21 cellular contexts compared by ENCODE assay signal in the genomic region with DNA sequence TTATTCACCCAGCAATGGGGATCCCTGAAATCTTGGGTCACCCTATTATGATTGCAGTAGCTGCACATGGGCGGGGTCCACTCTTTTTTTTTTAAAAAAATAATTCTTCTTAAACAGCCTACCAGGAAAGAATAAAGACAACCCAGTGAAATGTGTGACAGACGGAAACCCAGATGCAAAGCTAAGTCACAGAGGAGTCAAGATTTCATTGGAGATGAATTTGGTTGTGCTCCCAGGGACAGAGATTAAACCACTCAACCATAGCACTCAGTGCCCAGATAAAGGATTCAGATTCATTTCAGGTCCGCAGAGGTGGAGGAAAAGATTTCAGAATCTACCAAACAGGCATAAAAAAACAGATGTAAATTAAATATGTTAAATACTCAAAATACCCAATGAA.
A peak's percentile ranks its signal among the peaks of the same experiment; 100 is the strongest.
DNase-seq lines count a peak whose midpoint lies in the region; ATAC-seq and TF ChIP-seq lines count a peak whose summit lies in the region.
"Had no signal": no experiment of that assay in that cellular context is flagged by ENCODE, and none has a peak within 500 bp of the region (broad histone marks: within the 10 kb centered on the region; RNA-seq: fewer than 3 reads in every experiment).

No MANE protein-coding gene starts in this region.

- H3F3A ChIP-seq in PC-3 (ENCODE audit: low read length, unreplicated experiment): no peaks in the 10 kb centered on the region

- H3K27me3 ChIP-seq in PC-3 (ENCODE audit: low read length): no peaks in the 10 kb centered on the region
- H3K27me3 ChIP-seq: BLaER1 had no signal

- H3K4me3 Mint-ChIP-seq in WTC11: no peak overlapping the region
- no peak overlapping the region for H3K4me3 Mint-ChIP-seq in activated CD4-positive, alpha-beta T cell treated with anti-CD3 and anti-CD28 coated beads, Interleukin-2, amount 10 ng/mL, durations not matched to agents 7 days and 5 days
- H3K4me3 Mint-ChIP-seq: CD14-positive monocyte; CD4-positive, alpha-beta memory T cell; HFFc6 had no signal

- no peak for ATAC-seq in WTC11
- no peak for ATAC-seq in PC-3
- ATAC-seq: GM12878, HCT116 had no signal

- H3K9me2 ChIP-seq in PC-3 (replicated peaks; ENCODE audit: low read length): no peaks in the 10 kb centered on the region

- CTCF ChIA-PET in WTC11 (lab: Charles Lee): no interaction called here
- CTCF ChIA-PET in activated CD4-positive, alpha-beta T cell treated with anti-CD3 and anti-CD28 coated beads, Interleukin-2, amount 10 ng/mL, durations not matched to agents 7 days and 5 days (lab: Charles Lee): interaction anchor here (0.6 kb wide), 1 partner anchor 209 kb away, joined by 3 read pairs; no protein-coding TSS in a partner anchor
- CTCF ChIA-PET in PC-3 (lab: Charles Lee): no interaction called here

- TF ChIP-seq CTCF in WTC11 (IDR thresholded peaks at IDR 0.05) (no peak), PC-3 (conservative IDR thresholded peaks at IDR 0.05; ENCODE audit: low read depth, low read length) (no peak)

- intact Hi-C loops in PC-3 (cut with micrococcal nuclease): no loop called here

- no peaks in the 10 kb centered on the region for H3K4me1 ChIP-seq in PC-3 (ENCODE audit: insufficient read depth, low read length)
- H3K4me1 ChIP-seq: BLaER1 had no signal

- H3K36me3 ChIP-seq in PC-3 (ENCODE audit: low read depth, low read length): no peaks in the 10 kb centered on the region
- H3K36me3 ChIP-seq: BLaER1 had no signal

- POLR2A ChIA-PET in WTC11 (lab: Charles Lee): interaction anchor here (0.6 kb wide), 1 partner anchor 414 kb away, joined by 4 read pairs; no protein-coding TSS in a partner anchor
- POLR2A ChIA-PET in activated CD4-positive, alpha-beta T cell treated with anti-CD3 and anti-CD28 coated beads, Interleukin-2, amount 10 ng/mL, durations not matched to agents 7 days and 5 days (lab: Charles Lee): no interaction called here
- POLR2A ChIA-PET in PC-3 (lab: Charles Lee; ENCODE audit: unreplicated experiment): no interaction called here

- no peaks in the 10 kb centered on the region for H3K9me3 ChIP-seq in PC-3 (ENCODE audit: low read length)
- H3K9me3 ChIP-seq: BLaER1 had no signal

- no peak overlapping the region for H3K4me2 ChIP-seq in PC-3 (ENCODE audit: low read length)
- H3K4me2 ChIP-seq: BLaER1 had no signal

- peaks cover 27% of the 10 kb centered on the region for H3K36me3 Mint-ChIP-seq in WTC11
- no peaks in the 10 kb centered on the region for H3K36me3 Mint-ChIP-seq in activated CD4-positive, alpha-beta T cell treated with anti-CD3 and anti-CD28 coated beads, Interleukin-2, amount 10 ng/mL, durations not matched to agents 7 days and 5 days (ENCODE audit: low read depth)
- H3K36me3 Mint-ChIP-seq: CD14-positive monocyte; CD4-positive, alpha-beta memory T cell had no signal

- peaks cover 17% of the 10 kb centered on the region for H3K4me1 Mint-ChIP-seq in WTC11
- no peaks in the 10 kb centered on the region for H3K4me1 Mint-ChIP-seq in activated CD4-positive, alpha-beta T cell treated with anti-CD3 and anti-CD28 coated beads, Interleukin-2, amount 10 ng/mL, durations not matched to agents 7 days and 5 days
- H3K4me1 Mint-ChIP-seq: CD4-positive, alpha-beta memory T cell had no signal

- no peaks in the 10 kb centered on the region for H3K27me3 Mint-ChIP-seq in WTC11 (ENCODE audit: low read depth)
- H3K27me3 Mint-ChIP-seq in activated CD4-positive, alpha-beta T cell treated with anti-CD3 and anti-CD28 coated beads, Interleukin-2, amount 10 ng/mL, durations not matched to agents 7 days and 5 days: no peaks in the 10 kb centered on the region
- H3K27me3 Mint-ChIP-seq: CD4-positive, alpha-beta memory T cell had no signal

- H3K27ac Mint-ChIP-seq in WTC11: peak overlapping the region; percentile 37; the same call in 1 of the 2 replicates
- H3K27ac Mint-ChIP-seq in activated CD4-positive, alpha-beta T cell treated with anti-CD3 and anti-CD28 coated beads, Interleukin-2, amount 10 ng/mL, durations not matched to agents 7 days and 5 days: no peak overlapping the region
- H3K27ac Mint-ChIP-seq: CD14-positive monocyte; CD4-positive, alpha-beta memory T cell; HFFc6 had no signal

- H3K9ac ChIP-seq in PC-3 (ENCODE audit: low read length): no peak overlapping the region
- H3K9ac ChIP-seq: BLaER1 had no signal

- no peak overlapping the region for H3K27ac ChIP-seq in PC-3 (ENCODE audit: low read length)
- H3K27ac ChIP-seq: BLaER1, HL-60 had no signal

- BruUV-seq in PC-3 (replicated peaks; lab: Mats Ljungman, UMichigan): no TSS peak

- no peaks in the 10 kb centered on the region for H4K20me1 ChIP-seq in PC-3 (ENCODE audit: low read length)
- H4K20me1 ChIP-seq: BLaER1 had no signal

- DNase-seq in NCI-H82 (lab: John Stamatoyannopoulos, UW) (peak; percentile 24), NCI-H82 treated with DMSO at 0.1 percent for 48 hours (lab: John Stamatoyannopoulos, UW; ENCODE audit: unreplicated experiment) (no peak), NCI-H446 treated with DMSO at 0.1 percent for 48 hours (lab: John Stamatoyannopoulos, UW) (peak; percentile 67), WTC11 (ENCODE audit: low spot score) (no peak), PC-3 (no peak), superior temporal gyrus (ENCODE audit: extremely low spot score) (no peak)
- DNase-seq in activated CD4-positive, alpha-beta T cell treated with anti-CD3 and anti-CD28 coated beads, Interleukin-2, amount 10 ng/mL, durations not matched to agents 7 days and 5 days: no peak
- DNase-seq: 8988T; CD4-positive, alpha-beta memory T cell; DMS 273 treated with DMSO at 0.1 percent for 48 hours; DMS53; DND-41; EL; GOT3; H7; HFFc6 had no signal

- no peak overlapping the region for H3K4me3 ChIP-seq in PC-3 (ENCODE audit: low read length)
- H3K4me3 ChIP-seq: BLaER1, GM12878 had no signal

- H3K79me2 ChIP-seq in PC-3 (ENCODE audit: low read length): no peaks in the 10 kb centered on the region

- H3K9me3 Mint-ChIP-seq in WTC11: no peaks in the 10 kb centered on the region
- peaks cover 2% of the 10 kb centered on the region for H3K9me3 Mint-ChIP-seq in activated CD4-positive, alpha-beta T cell treated with anti-CD3 and anti-CD28 coated beads, Interleukin-2, amount 10 ng/mL, durations not matched to agents 7 days and 5 days
- H3K9me3 Mint-ChIP-seq: HFFc6 had no signal

- no peak overlapping the region for H2AFZ ChIP-seq in PC-3 (ENCODE audit: low read length)

TF ChIP-seq in WTC11, 78 proteins besides CTCF, POLR2A, EP300 and RAD21 (continues in another document):
- TF ChIP-seq ZNF317 (CRISPR knock-in tag; IDR thresholded peaks at IDR 0.05; ENCODE audit: borderline replicate concordance, low read depth) (no peak), ZNF138 (CRISPR knock-in tag; conservative IDR thresholded peaks at IDR 0.05) (no peak), GRHL2 (CRISPR knock-in tag; IDR thresholded peaks at IDR 0.05; ENCODE audit: insufficient replicate concordance, severe bottlenecking) (no peak), ELF4 (CRISPR knock-in tag; IDR thresholded peaks at IDR 0.05; ENCODE audit: low read depth) (no peak), PRDM15 (CRISPR knock-in tag; IDR thresholded peaks at IDR 0.05) (no peak), E2F1 (CRISPR knock-in tag; IDR thresholded peaks at IDR 0.05) (no peak)

Comparison
In these comparisons a context has a peak if more than half of its experiments do, and no peak if none do; other contexts are left out.
1. DNase-seq: peak in NCI-H82 (single experiment) and NCI-H446 treated with DMSO at 0.1 percent for 48 hours (single experiment); none in NCI-H82 treated with DMSO at 0.1 percent for 48 hours (single experiment), WTC11 (single experiment), activated CD4-positive, alpha-beta T cell treated with anti-CD3 and anti-CD28 coated beads, Interleukin-2, amount 10 ng/mL, durations not matched to agents 7 days and 5 days (single experiment), PC-3 (single experiment) and superior temporal gyrus (single experiment).